ENCODE assay signal across 2 cellular contexts in genomic region chr10:122727426-122727825, GRCh38.
TF ChIP-seq lines count a peak whose summit lies in the region.

No MANE protein-coding gene starts in this region.

TF ChIP-seq in A549, 52 proteins besides CTCF, POLR2A, EP300 and RAD21:
- peak; percentile 43; the same call in 1 of the 2 replicates for TF ChIP-seq REST (IDR thresholded peaks at IDR 0.05)
- no peak for TF ChIP-seq RNF2 (IDR thresholded peaks at IDR 0.05; ENCODE audit: borderline replicate concordance, low read depth)

TF ChIP-seq in HCT116, 20 proteins besides CTCF, POLR2A, EP300 and RAD21 (continued from another document):
- peak; percentile 69 for TF ChIP-seq REST (IDR thresholded peaks at IDR 0.05; ENCODE audit: low read depth)
